In genomic region chr10:133187091-133187905, GRCh38 we compare ENCODE assay signal across 20 cellular contexts. TPM values are rescaled to one million over a fixed set of nuclear protein-coding genes. Genes with fewer than 3 reads are reported as not detected.
"Had no signal": no experiment of that assay in that cellular context is flagged by ENCODE, and none has a peak within 500 bp of the region (broad histone marks: within the 10 kb centered on the region; RNA-seq: fewer than 3 reads in every experiment).

No MANE protein-coding gene starts in this region.

- H3K36me3 ChIP-seq: heart left ventricle, neutrophil, sigmoid colon had no signal

- H3K9me3 Mint-ChIP-seq: type B pancreatic cell had no signal

- H3K27ac Mint-ChIP-seq: type B pancreatic cell had no signal

- H3K9me3 ChIP-seq: neutrophil, psoas muscle had no signal

- H3K4me1 ChIP-seq: heart left ventricle, psoas muscle, sigmoid colon had no signal

- DNase-seq: effector CD8-positive, alpha-beta T cell; foreskin melanocyte; hypothalamus; islet precursor cell; left ventricle myocardium superior; mesenchymal stem cell; midbrain; psoas muscle; sigmoid colon; stimulated activated CD4-positive, alpha-beta T cell treated with anti-CD3 and anti-CD28 coated beads, Interleukin-12 subunit alpha, Interleukin-12 subunit beta, amount 100 ng/mL, for 4 hours; stimulated activated naive CD4-positive, alpha-beta T cell treated with Interleukin-2 at 50 U/mL for 16 hours had no signal

- H3K4me3 ChIP-seq: coronary artery, heart left ventricle, lung, psoas muscle, sigmoid colon, skin epidermis had no signal

- ATAC-seq: heart left ventricle, left ventricle myocardium superior, psoas muscle had no signal

- H3K27me3 ChIP-seq: neutrophil had no signal

- H3K4me3 Mint-ChIP-seq: type B pancreatic cell had no signal

- H3K27ac ChIP-seq: coronary artery, heart left ventricle, neutrophil, psoas muscle, sigmoid colon, skin epidermis had no signal

- H3K36me3 Mint-ChIP-seq: type B pancreatic cell had no signal

RNA-seq across cellular contexts. Expression of gene KNDC1, which starts 27.3 kb away (rescaled TPM):
- total RNA-seq: osteoblast had no signal

RNA-seq across cellular contexts. Expression of gene UTF1, which starts 42.7 kb away (rescaled TPM):
- total RNA-seq: chondrocyte, dermis microvascular lymphatic vessel endothelial cell, heart left ventricle, left ventricle myocardium superior, osteoblast, psoas muscle, sigmoid colon had no signal

RNA-seq across cellular contexts. Expression of gene VENTX, which starts 50.4 kb away (rescaled TPM):
- total RNA-seq: chondrocyte, dermis microvascular lymphatic vessel endothelial cell, osteoblast had no signal
